Comparison of ENCODE assay signal across 9 cellular contexts in the genomic region with DNA sequence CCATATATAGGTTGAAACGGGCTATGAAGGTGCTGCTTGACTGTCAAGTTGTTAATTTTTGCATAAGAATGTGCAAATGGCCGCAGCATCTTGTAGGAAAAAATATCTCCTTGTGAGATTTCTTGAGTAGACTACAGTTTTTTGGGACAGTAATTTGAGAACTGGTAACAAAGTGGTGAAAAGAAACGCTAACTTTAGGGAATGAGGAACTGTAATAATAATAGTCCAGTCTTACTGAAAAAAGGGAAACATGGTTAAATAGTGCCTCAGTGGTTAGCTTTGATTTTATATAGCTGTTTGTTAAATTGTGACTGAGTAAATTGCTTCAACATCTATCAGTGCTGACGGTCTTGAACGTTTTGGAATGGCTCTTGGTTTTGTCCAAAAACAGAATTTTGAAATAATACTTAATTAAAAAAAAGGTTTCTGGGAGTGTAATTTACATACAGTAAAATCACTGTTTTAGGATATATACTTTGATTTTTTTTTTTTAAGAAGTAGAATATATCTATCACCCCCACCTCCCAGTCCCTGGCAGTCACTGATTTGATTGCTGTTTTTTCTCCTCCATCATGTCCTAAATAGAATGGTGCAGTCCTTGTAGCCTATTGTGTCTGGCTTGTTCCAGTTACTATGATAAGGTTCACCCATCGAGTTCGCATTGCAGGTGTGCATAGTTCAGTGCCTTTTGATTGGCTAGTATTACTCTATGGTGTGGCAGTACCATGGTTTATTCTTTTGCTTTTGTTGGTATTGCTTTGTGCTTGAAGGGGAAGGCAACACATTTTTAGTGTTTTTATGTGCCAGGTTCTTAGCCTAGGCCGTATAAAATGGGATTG. TPM values are rescaled to one million over a fixed set of nuclear protein-coding genes. Genes with fewer than 3 reads are reported as not detected.
DNase-seq lines count a peak whose midpoint lies in the region; ATAC-seq, FAIRE-seq and TF ChIP-seq lines count a peak whose summit lies in the region.
"Had no signal": no experiment of that assay in that cellular context is flagged by ENCODE, and none has a peak within 500 bp of the region (broad histone marks: within the 10 kb centered on the region; RNA-seq: fewer than 3 reads in every experiment).

No MANE protein-coding gene starts in this region.

- H3K9me3 ChIP-seq in keratinocyte (ENCODE audit: control insufficient read depth, low read depth, low read length) (no peaks in the 10 kb centered on the region), subcutaneous abdominal adipose tissue (ENCODE audit: control insufficient read depth in 5 of 5, low read length in 5 of 5) (no peaks in the 10 kb centered on the region)

- peak overlapping the region; percentile 93 for H3K9ac ChIP-seq in keratinocyte (ENCODE audit: control insufficient read depth, extremely low read depth, insufficient read depth, low read length)
- peak overlapping the region; percentile 30 to 98 (median 94) for H3K9ac ChIP-seq in subcutaneous abdominal adipose tissue (ENCODE audit: low read length in 5 of 5)

- no peak for ATAC-seq in activated T-helper 17 cell treated with anti-CD3 and anti-CD28 coated beads, Interleukin-2, amount 50 U/mL, for 72 hours (replicated peaks)
- no peak for ATAC-seq in GM21447 (IDR thresholded peaks at IDR 0.05; ENCODE audit: unreplicated experiment)
- ATAC-seq in GM19395 (IDR thresholded peaks at IDR 0.05; ENCODE audit: unreplicated experiment), result no peak
- no peak for ATAC-seq in HG03571 (IDR thresholded peaks at IDR 0.05; ENCODE audit: unreplicated experiment)

- H3K4me3 ChIP-seq in keratinocyte (ENCODE audit: control insufficient read depth in 2 of 3, extremely low read depth in 1 of 3, insufficient read depth in 2 of 3, low read depth in 1 of 3, low read length in 3 of 3) (peak overlapping the region; percentile 78 to 94 (median 91)), subcutaneous abdominal adipose tissue (ENCODE audit: low read depth in 1 of 5, low read length in 5 of 5) (peak overlapping the region; percentile 89 to 98 (median 97))

- H3K27me3 ChIP-seq in keratinocyte (ENCODE audit: control insufficient read depth, extremely low read depth, insufficient read depth, low read length) (no peaks in the 10 kb centered on the region), subcutaneous abdominal adipose tissue (ENCODE audit: control insufficient read depth in 5 of 5, insufficient read depth in 4 of 5, low read length in 5 of 5) (peaks cover 0 to 3% (median 0%) of the 10 kb centered on the region in 5 donors)

- peaks cover 55% of the 10 kb centered on the region for H3K4me1 Mint-ChIP-seq in activated CD4-positive, alpha-beta T cell treated with anti-CD3 and anti-CD28 coated beads, Interleukin-2, amount 10 ng/mL, durations not matched to agents 7 days and 5 days
- H3K4me1 Mint-ChIP-seq in activated T-helper 17 cell treated with anti-CD3 and anti-CD28 coated beads, Interleukin-2, amount 50 U/mL, for 72 hours, result peaks cover 42% of the 10 kb centered on the region

- peaks cover 54% of the 10 kb centered on the region for H3K36me3 Mint-ChIP-seq in activated CD4-positive, alpha-beta T cell treated with anti-CD3 and anti-CD28 coated beads, Interleukin-2, amount 10 ng/mL, durations not matched to agents 7 days and 5 days (ENCODE audit: low read depth)
- H3K36me3 Mint-ChIP-seq in activated T-helper 17 cell treated with anti-CD3 and anti-CD28 coated beads, Interleukin-2, amount 50 U/mL, for 72 hours (ENCODE audit: low read depth), result peaks cover 83% of the 10 kb centered on the region

- peaks cover 43% of the 10 kb centered on the region for H4K20me1 ChIP-seq in keratinocyte (ENCODE audit: control insufficient read depth, extremely low read depth, insufficient read depth, low read length)

- CTCF ChIA-PET in activated CD4-positive, alpha-beta T cell treated with anti-CD3 and anti-CD28 coated beads, Interleukin-2, amount 10 ng/mL, durations not matched to agents 7 days and 5 days (lab: Charles Lee), result no interaction called here

- peak overlapping the region; percentile 100 for H3K27ac Mint-ChIP-seq in activated CD4-positive, alpha-beta T cell treated with anti-CD3 and anti-CD28 coated beads, Interleukin-2, amount 10 ng/mL, durations not matched to agents 7 days and 5 days
- peak overlapping the region; percentile 98 for H3K27ac Mint-ChIP-seq in activated T-helper 17 cell treated with anti-CD3 and anti-CD28 coated beads, Interleukin-2, amount 50 U/mL, for 72 hours

- H3K36me3 ChIP-seq in keratinocyte (ENCODE audit: control insufficient read depth in 2 of 2, extremely low read depth in 1 of 2, insufficient read depth in 2 of 2, low read length in 2 of 2) (peaks cover 17 to 29% of the 10 kb centered on the region in 2 experiments), subcutaneous abdominal adipose tissue (ENCODE audit: control insufficient read depth in 5 of 5, insufficient read depth in 5 of 5, low read length in 5 of 5) (peaks cover 2 to 15% (median 9%) of the 10 kb centered on the region in 5 donors)

- dilution Hi-C loops in keratinocyte (cut with MboI; ENCODE audit: extremely low pct_ligation_motif_present, low sequenced_read_pairs), result no loop called here

- H3K27me3 Mint-ChIP-seq in activated CD4-positive, alpha-beta T cell treated with anti-CD3 and anti-CD28 coated beads, Interleukin-2, amount 10 ng/mL, durations not matched to agents 7 days and 5 days, result no peaks in the 10 kb centered on the region
- H3K27me3 Mint-ChIP-seq in activated T-helper 17 cell treated with anti-CD3 and anti-CD28 coated beads, Interleukin-2, amount 50 U/mL, for 72 hours, result no peaks in the 10 kb centered on the region

- H2AFZ ChIP-seq in keratinocyte (ENCODE audit: control insufficient read depth, low read length), result no peak overlapping the region

- no peak for TF ChIP-seq CTCF in keratinocyte (optimal IDR thresholded peaks at IDR 0.05 in 1 of 3, IDR thresholded peaks at IDR 0.05 in 1 of 3, conservative IDR thresholded peaks at IDR 0.05 in 1 of 3; ENCODE audit: extremely low read depth in 1 of 3, insufficient read depth in 2 of 3, low read length in 3 of 3)

- POLR2A ChIA-PET in activated CD4-positive, alpha-beta T cell treated with anti-CD3 and anti-CD28 coated beads, Interleukin-2, amount 10 ng/mL, durations not matched to agents 7 days and 5 days (lab: Charles Lee), result interaction anchor here (1.4 kb wide), 1 partner anchor 158 kb away, joined by 10 read pairs; no protein-coding TSS in a partner anchor

- peaks cover 54% of the 10 kb centered on the region for H3K4me1 ChIP-seq in keratinocyte (ENCODE audit: control insufficient read depth, extremely low read depth, insufficient read depth, low read length)
- H3K4me1 ChIP-seq in subcutaneous abdominal adipose tissue (ENCODE audit: control insufficient read depth in 5 of 5, insufficient read depth in 5 of 5, low read length in 5 of 5), result peaks cover 12 to 76% (median 73%) of the 10 kb centered on the region in 5 donors

- peak overlapping the region; percentile 95 for H3K4me3 Mint-ChIP-seq in activated CD4-positive, alpha-beta T cell treated with anti-CD3 and anti-CD28 coated beads, Interleukin-2, amount 10 ng/mL, durations not matched to agents 7 days and 5 days
- peak overlapping the region; percentile 96 for H3K4me3 Mint-ChIP-seq in activated T-helper 17 cell treated with anti-CD3 and anti-CD28 coated beads, Interleukin-2, amount 50 U/mL, for 72 hours

- DNase-seq in activated CD4-positive, alpha-beta T cell treated with anti-CD3 and anti-CD28 coated beads, Interleukin-2, amount 10 ng/mL, durations not matched to agents 7 days and 5 days, result no peak
- DNase-seq in activated CD4-positive, alpha-beta T cell treated with anti-CD3 and anti-CD28 coated beads, Interleukin-2, amount 50 U/mL, for 4 hours, result no peak
- no peak for DNase-seq in keratinocyte (ENCODE audit: low read depth, low spot score)
- DNase-seq: KG1 had no signal

- no peaks in the 10 kb centered on the region for H3K9me3 Mint-ChIP-seq in activated CD4-positive, alpha-beta T cell treated with anti-CD3 and anti-CD28 coated beads, Interleukin-2, amount 10 ng/mL, durations not matched to agents 7 days and 5 days
- no peaks in the 10 kb centered on the region for H3K9me3 Mint-ChIP-seq in activated T-helper 17 cell treated with anti-CD3 and anti-CD28 coated beads, Interleukin-2, amount 50 U/mL, for 72 hours

- H3K4me2 ChIP-seq in keratinocyte (ENCODE audit: control insufficient read depth, extremely low read depth, insufficient read depth, low read depth, low read length), result peak overlapping the region; percentile 76

- H3K9me1 ChIP-seq in keratinocyte (ENCODE audit: control insufficient read depth, extremely low read depth, insufficient read depth, low read length), result no peaks in the 10 kb centered on the region

- H3K27ac ChIP-seq in keratinocyte (ENCODE audit: control insufficient read depth, insufficient read depth, low read length) (peak overlapping the region; percentile 88), subcutaneous abdominal adipose tissue (ENCODE audit: low read depth, low read length) (peak overlapping the region; percentile 86)

- peaks cover 78% of the 10 kb centered on the region for H3K79me2 ChIP-seq in keratinocyte (ENCODE audit: control insufficient read depth, insufficient read depth, low read length)

- no peak for FAIRE-seq in keratinocyte (lab: Jason Lieb, UNC)

RNA-seq across cellular contexts. Expression of gene HAPSTR1, which starts 2.8 kb away (rescaled TPM):
- 10 to 100 TPM; 55.0 to 55.6 TPM for total RNA-seq in activated CD4-positive, alpha-beta T cell treated with anti-CD3 and anti-CD28 coated beads, Interleukin-2, amount 10 ng/mL, durations not matched to agents 7 days and 5 days
- total RNA-seq in activated T-helper 17 cell treated with anti-CD3 and anti-CD28 coated beads, Interleukin-2, amount 50 U/mL, for 72 hours, result 10 to 100 TPM; 46.1 to 58.1 TPM
- 34.0 to 46.5 TPM (median 36.7 TPM) in 3 replicates for polyA plus RNA-seq in keratinocyte
- 35.9 TPM for polyA plus RNA-seq in keratinocyte (2011; ENCODE audit: low read depth)
- 32.7 and 52.5 TPM in 2 replicates for polyA plus RNA-seq in keratinocyte (2011; cell fraction: cytosol; rRNA removed)
- 57.5 and 66.9 TPM in 2 replicates for polyA plus RNA-seq in keratinocyte (2011; cell fraction: nucleus; rRNA removed)
- 36.2 and 43.6 TPM in 2 replicates for polyA plus RNA-seq in keratinocyte (2012; ENCODE audit: low replicate concordance)
- polyA minus RNA-seq in keratinocyte, result 38.3 to 71.0 TPM (median 45.7 TPM) in 3 replicates
- 41.2 TPM for polyA minus RNA-seq in keratinocyte (2011; cell fraction: cytosol; rRNA and poly(A)+ RNA removed)
- polyA minus RNA-seq in keratinocyte (2011; cell fraction: nucleus; rRNA and poly(A)+ RNA removed), result 29.2 and 67.5 TPM in 2 replicates
